Comparison of ENCODE assay signal across 1 cellular context in genomic region chr4:74088396-74088795, GRCh38.
TF ChIP-seq lines count a peak whose summit lies in the region.

No MANE protein-coding gene starts in this region.

TF ChIP-seq in K562, 482 proteins besides CTCF, POLR2A, EP300 and RAD21 (continued from another document):
- TF ChIP-seq CHAMP1 (IDR thresholded peaks at IDR 0.05): no peak
- TF ChIP-seq ZBTB26 (CRISPR knock-in tag; IDR thresholded peaks at IDR 0.05): no peak
- TF ChIP-seq KAT7 (CRISPR knock-in tag; IDR thresholded peaks at IDR 0.05; ENCODE audit: borderline replicate concordance): no peak
- no peak for TF ChIP-seq SRF (CRISPR knock-in tag; IDR thresholded peaks at IDR 0.05)
- TF ChIP-seq ZFPM2 (CRISPR knock-in tag; IDR thresholded peaks at IDR 0.05): no peak
- TF ChIP-seq ARID4B (CRISPR knock-in tag; IDR thresholded peaks at IDR 0.05): no peak
- no peak for TF ChIP-seq NCOA4 (IDR thresholded peaks at IDR 0.05; ENCODE audit: partially characterized antibody)
- TF ChIP-seq ZFP91 (CRISPR knock-in tag; IDR thresholded peaks at IDR 0.05): no peak
- no peak for TF ChIP-seq FOXK2 (conservative IDR thresholded peaks at IDR 0.05 in 1 of 2, IDR thresholded peaks at IDR 0.05 in 1 of 2; ENCODE audit: low read depth in 2 of 2)
- no peak for TF ChIP-seq CBX5 (IDR thresholded peaks at IDR 0.05; ENCODE audit: borderline replicate concordance, low read depth)
- TF ChIP-seq CREM (IDR thresholded peaks at IDR 0.05; ENCODE audit: low read depth): no peak
- no peak for TF ChIP-seq HDAC3 (IDR thresholded peaks at IDR 0.05; ENCODE audit: borderline replicate concordance, partially characterized antibody)
- TF ChIP-seq ZNF592 (IDR thresholded peaks at IDR 0.05): no peak
- no peak for TF ChIP-seq CGGBP1 (CRISPR knock-in tag; IDR thresholded peaks at IDR 0.05)
